In genomic region chr2:231780909-231781797, GRCh38 we compare ENCODE assay signal across 8 cellular contexts. TPM values are rescaled to one million over a fixed set of nuclear protein-coding genes. Genes with fewer than 3 reads are reported as not detected.
DNase-seq lines count a peak whose midpoint lies in the region; ATAC-seq and TF ChIP-seq lines count a peak whose summit lies in the region.

Gene PDE6D, minus strand, starts transcription at chr2:231781282. Its CDS starts 168 bp downstream, at chr2:231781114.

- H3K27ac ChIP-seq in HUES64 (ENCODE audit: low read depth, low read length) = no peak within 1 kb of the TSS
- peak within 1 kb of the TSS; percentile 8 for H3K27ac ChIP-seq in OCI-LY1 (ENCODE audit: low read depth, low read length, poor library complexity, severe bottlenecking)

- H3K36me3 ChIP-seq in HUES64 (ENCODE audit: insufficient read depth, low read length) (no peaks in the 10 kb centered on the region), OCI-LY1 (ENCODE audit: insufficient read depth, low read length) (peaks cover 10% of the 10 kb centered on the region)

- in situ Hi-C loops in endometrial microvascular endothelial cells (cut with HindIII; ENCODE audit: inconsistent ontology term, low pct_unique_long_range_greater_than_20kb, low sequenced_read_pairs) = no loop called here

- H2AFZ ChIP-seq in OCI-LY1 (ENCODE audit: low read length) = peak within 1 kb of the TSS; percentile 55; the same call in 1 of the 2 replicates

- TF ChIP-seq CTCF in Calu3 (IDR thresholded peaks at IDR 0.05; ENCODE audit: unreplicated experiment) (no peak), OCI-LY1 (IDR thresholded peaks at IDR 0.05; ENCODE audit: low read length) (no peak)

- WGBS in HUES64 = under 1% methylated on average over 67 of the region's 67 CpGs

- intact Hi-C loops in Calu3 (cut with micrococcal nuclease; ENCODE audit: unreplicated experiment) = no loop called here

- H3K9me3 ChIP-seq in HUES64 (ENCODE audit: insufficient read depth, low read depth, low read length) (no peaks in the 10 kb centered on the region), OCI-LY1 (ENCODE audit: low read length) (no peaks in the 10 kb centered on the region)

- peak within 1 kb of the TSS; percentile 74 for H3K4me3 ChIP-seq in HUES64 (ENCODE audit: low read length)
- peak within 1 kb of the TSS; percentile 81 for H3K4me3 ChIP-seq in OCI-LY1 (ENCODE audit: low read depth, low read length, poor library complexity, severe bottlenecking)

- DNase-seq in Calu3 (peak; percentile 98), mesenteric fat pad (ENCODE audit: low spot score) (peak; percentile 97)
- DNase-seq in activated CD8-positive, alpha-beta memory T cell treated with anti-CD3 and anti-CD28 coated beads, Interleukin-2, amount 50 U/mL, for 4 hours = peak; percentile 95
- peak; percentile 92 for DNase-seq in stimulated activated CD8-positive, alpha-beta memory T cell treated with anti-CD3 and anti-CD28 coated beads, Interleukin-15, amount 100 ng/mL, for 24 hours (ENCODE audit: low read depth)

- BruUV-seq in Calu3 (replicated peaks; lab: Mats Ljungman, UMichigan) = no TSS peak

- 0 out of 2 replicates have a peak, but pooled peaks cover 11% of the 10 kb centered on the region for H3K27me3 ChIP-seq in HUES64 (ENCODE audit: insufficient read depth, low read length)
- no peaks in the 10 kb centered on the region for H3K27me3 ChIP-seq in OCI-LY1 (ENCODE audit: insufficient read depth, low read length)

- CTCF ChIA-PET in Calu3 (lab: Charles Lee) = interaction anchor here (0.6 to 1.2 kb wide), 2 partner anchors 12 to 14 kb away, joined by 3 to 4 read pairs; no protein-coding TSS in a partner anchor

- H3K9me3 Mint-ChIP-seq in Calu3 (ENCODE audit: low read depth, unreplicated experiment) = no peaks in the 10 kb centered on the region

- no peaks in the 10 kb centered on the region for H3K9me2 ChIP-seq in OCI-LY1 (ENCODE audit: low read depth, low read length)

- no peaks in the 10 kb centered on the region for H3K27me3 Mint-ChIP-seq in Calu3 (ENCODE audit: unreplicated experiment)

- peaks cover 40% of the 10 kb centered on the region for H3K36me3 Mint-ChIP-seq in Calu3 (ENCODE audit: insufficient read depth, unreplicated experiment)

- H4K20me1 ChIP-seq in OCI-LY1 (ENCODE audit: insufficient read depth, low read length) = no peaks in the 10 kb centered on the region

- H3K4me2 ChIP-seq in OCI-LY1 (ENCODE audit: low read length) = peak within 1 kb of the TSS; percentile 87

- no peaks in the 10 kb centered on the region for H3K79me2 ChIP-seq in OCI-LY1 (ENCODE audit: insufficient read depth, low read length)

- peak; percentile 92 for ATAC-seq in GM21447 (IDR thresholded peaks at IDR 0.05; ENCODE audit: unreplicated experiment)

- H3K4me1 Mint-ChIP-seq in Calu3 (ENCODE audit: low read depth, unreplicated experiment) = peaks cover 31% of the 10 kb centered on the region

- H3K9ac ChIP-seq in HUES64 (ENCODE audit: low read depth, low read length) (peak within 1 kb of the TSS; percentile 55), OCI-LY1 (ENCODE audit: low read length) (peak within 1 kb of the TSS; percentile 82)

- peak within 1 kb of the TSS; percentile 86 for H3K27ac Mint-ChIP-seq in Calu3 (ENCODE audit: unreplicated experiment)

- H3K4me3 Mint-ChIP-seq in Calu3 (ENCODE audit: low read depth, unreplicated experiment) = peak within 1 kb of the TSS; percentile 94

- H3K4me1 ChIP-seq in HUES64 (ENCODE audit: insufficient read depth, low read length) (peaks cover 9% of the 10 kb centered on the region), OCI-LY1 (ENCODE audit: insufficient read depth, low read length, severe bottlenecking) (peaks cover 46% of the 10 kb centered on the region)

- H3F3A ChIP-seq in OCI-LY1 (ENCODE audit: insufficient read depth, low read length) = no peaks in the 10 kb centered on the region

RNA-seq across cellular contexts. Expression of gene PDE6D, which starts in this region (rescaled TPM):
- total RNA-seq in Calu3 (2022) (25.8 and 30.6 TPM in 2 replicates), endometrial microvascular endothelial cells (ENCODE audit: inconsistent ontology term) (26.9 TPM), mesenteric fat pad (21.8 TPM)
- 26.2 TPM for polyA plus RNA-seq in HUES64 (2013, experiment 1 of 2)
- polyA plus RNA-seq in HUES64 (2013, experiment 2 of 2) = 29.3 TPM
